In the genomic region with DNA sequence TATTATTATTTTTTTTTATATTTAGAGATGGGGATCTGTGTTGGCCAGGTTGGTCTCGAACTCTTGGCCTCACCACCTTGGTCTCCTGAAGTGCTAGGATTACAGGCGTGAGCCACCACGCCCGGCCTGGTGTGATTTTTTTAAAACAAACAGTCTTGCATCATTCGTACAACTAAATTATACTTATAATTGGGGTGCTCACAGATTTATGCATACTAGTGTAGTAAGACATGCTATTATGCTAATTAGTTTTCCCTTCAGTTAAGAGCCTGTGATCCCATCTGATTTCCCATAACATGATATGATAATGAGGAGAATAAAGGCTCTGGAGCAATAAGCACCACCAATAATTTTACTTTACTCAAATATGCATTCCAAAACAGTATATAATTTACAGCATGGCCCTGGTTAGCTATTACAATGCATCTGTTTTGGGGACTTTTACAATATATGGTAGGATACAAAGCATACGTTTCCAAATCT, we compare ENCODE assay signal across 12 cellular contexts. TPM values are rescaled to one million over a fixed set of nuclear protein-coding genes. Genes with fewer than 3 reads are reported as not detected.
DNase-seq lines count a peak whose midpoint lies in the region; ATAC-seq and TF ChIP-seq lines count a peak whose summit lies in the region.
"Had no signal": no experiment of that assay in that cellular context is flagged by ENCODE, and none has a peak within 500 bp of the region (broad histone marks: within the 10 kb centered on the region; RNA-seq: fewer than 3 reads in every experiment).

No MANE protein-coding gene starts in this region.

- H3K36me3 ChIP-seq in CD8-positive, alpha-beta memory T cell (ENCODE audit: insufficient read depth, low read length), result no peaks in the 10 kb centered on the region
- H3K36me3 ChIP-seq in psoas muscle (ENCODE audit: insufficient read depth in 1 of 2, low read depth in 1 of 2), result no peaks in the 10 kb centered on the region

- POLR2A ChIA-PET in CD8-positive, alpha-beta memory T cell (lab: Charles Lee), result interaction anchor here (1.2 kb wide), 1 partner anchor 141 kb away, joined by 3 read pairs; no protein-coding TSS in a partner anchor

- peak overlapping the region; percentile 79 for H3K27ac ChIP-seq in CD8-positive, alpha-beta memory T cell (ENCODE audit: low read depth, low read length)
- H3K27ac ChIP-seq in epithelial cell of prostate (peak overlapping the region; percentile 86), psoas muscle (peak overlapping the region; percentile 98)

- 33 to 49% (median 37%) methylated on average over 6 of the region's 6 CpGs for WGBS in psoas muscle, 3 donors

- CTCF ChIA-PET in CD8-positive, alpha-beta memory T cell (lab: Charles Lee), result interaction anchor here (1.8 kb wide), 1 partner anchor 141 kb away, joined by 9 read pairs; the partner anchor contains the start of gene SMIM29

- intact Hi-C loops in psoas muscle (cut with DNase I), result loop anchor here in 1 of 2 donors (5.0 kb wide), 2 partner anchors 63 to 93 kb away; no protein-coding TSS in a partner anchor

- H3K4me3 Mint-ChIP-seq in CD8-positive, alpha-beta memory T cell, result no peak overlapping the region

- H3K9me3 ChIP-seq in CD8-positive, alpha-beta memory T cell (ENCODE audit: low read length), result no peaks in the 10 kb centered on the region
- no peaks in the 10 kb centered on the region for H3K9me3 ChIP-seq in psoas muscle

- no peak for DNase-seq in CD8-positive, alpha-beta memory T cell
- DNase-seq in NCI-H526 treated with DMSO at 0.1 percent for 48 hours (lab: John Stamatoyannopoulos, UW) (peak; percentile 55), epithelial cell of prostate (ENCODE audit: low read depth, low spot score) (no peak), psoas muscle (no peak), NCI-H1092 treated with DMSO at 0.1 percent for 48 hours (lab: John Stamatoyannopoulos, UW) (no peak), NOMO-1 treated with dmso at 0.1 percent for 144 hours (lab: John Stamatoyannopoulos, UW; ENCODE audit: unreplicated experiment) (no peak)
- no peak for DNase-seq in stimulated activated CD4-positive, alpha-beta T cell treated with anti-CD3 and anti-CD28 coated beads, Interleukin-15, amount 100 ng/mL, for 24 hours
- DNase-seq: activated CD4-positive, CD25-positive, alpha-beta regulatory T cell treated with anti-CD3 and anti-CD28 coated beads, Interleukin-2, amount 50 U/mL, for 72 hours; cerebellar nuclear complex; naive B cell; NCI-H1105 had no signal

- H3K4me1 Mint-ChIP-seq in CD8-positive, alpha-beta memory T cell, result peaks cover 21 to 48% (median 39%) of the 10 kb centered on the region in 3 donors

- H3K27me3 ChIP-seq in CD8-positive, alpha-beta memory T cell (ENCODE audit: insufficient read depth, low read length, poor library complexity, severe bottlenecking), result no peaks in the 10 kb centered on the region
- no peaks in the 10 kb centered on the region for H3K27me3 ChIP-seq in psoas muscle (ENCODE audit: insufficient read depth in 3 of 3, low read length in 2 of 3)

- H3K27me3 Mint-ChIP-seq in CD8-positive, alpha-beta memory T cell, result no peaks in the 10 kb centered on the region
- H3K27me3 Mint-ChIP-seq: naive B cell had no signal

- ATAC-seq in psoas muscle, result no peak
- no peak for ATAC-seq in GM18520 (IDR thresholded peaks at IDR 0.05; ENCODE audit: unreplicated experiment)

- peaks cover 12% of the 10 kb centered on the region for H3K4me1 ChIP-seq in CD8-positive, alpha-beta memory T cell (ENCODE audit: insufficient read depth, low read length)
- H3K4me1 ChIP-seq in psoas muscle, result peaks cover 66% of the 10 kb centered on the region

- peaks cover 0 to 5% (median 1%) of the 10 kb centered on the region in 3 donors for H3K36me3 Mint-ChIP-seq in CD8-positive, alpha-beta memory T cell
- H3K36me3 Mint-ChIP-seq: naive B cell had no signal

- H3K27ac Mint-ChIP-seq in CD8-positive, alpha-beta memory T cell, result no peak overlapping the region
- H3K27ac Mint-ChIP-seq: naive B cell had no signal

- no peaks in the 10 kb centered on the region for H3K9me3 Mint-ChIP-seq in CD8-positive, alpha-beta memory T cell
- H3K9me3 Mint-ChIP-seq: naive B cell had no signal

- H3K4me3 ChIP-seq in CD8-positive, alpha-beta memory T cell (ENCODE audit: low read length), result peak overlapping the region; percentile 73
- peak overlapping the region; percentile 76 for H3K4me3 ChIP-seq in psoas muscle

- no peak for TF ChIP-seq CTCF in psoas muscle (IDR thresholded peaks at IDR 0.05)

RNA-seq across cellular contexts. Expression of gene NUDT3, which starts 1.9 kb away (rescaled TPM):
- 10 to 100 TPM; 16.6 to 16.8 TPM for total RNA-seq in CD8-positive, alpha-beta memory T cell
- polyA plus RNA-seq in CD8-positive, alpha-beta memory T cell, result 9.7 TPM
- 10 to 100 TPM; 33.3 to 70.5 (median 50.6) TPM for total RNA-seq in psoas muscle
- polyA plus RNA-seq in psoas muscle, result 10 to 100 TPM; 10.6 to 19.9 (median 17.9) TPM

RNA-seq across cellular contexts. Expression of gene RPS10, which starts 35.3 kb away (rescaled TPM):
- 1,000 to 10,000 TPM; 1,999 to 2,032 TPM for total RNA-seq in CD8-positive, alpha-beta memory T cell
- 1,462 TPM for polyA plus RNA-seq in CD8-positive, alpha-beta memory T cell
- total RNA-seq in psoas muscle, result 100 to 1,000 TPM; 601 to 836 (median 791) TPM
- polyA plus RNA-seq in psoas muscle, result 1,000 to 10,000 TPM; 1,402 to 2,522 (median 1,825) TPM
